In the genomic region with DNA sequence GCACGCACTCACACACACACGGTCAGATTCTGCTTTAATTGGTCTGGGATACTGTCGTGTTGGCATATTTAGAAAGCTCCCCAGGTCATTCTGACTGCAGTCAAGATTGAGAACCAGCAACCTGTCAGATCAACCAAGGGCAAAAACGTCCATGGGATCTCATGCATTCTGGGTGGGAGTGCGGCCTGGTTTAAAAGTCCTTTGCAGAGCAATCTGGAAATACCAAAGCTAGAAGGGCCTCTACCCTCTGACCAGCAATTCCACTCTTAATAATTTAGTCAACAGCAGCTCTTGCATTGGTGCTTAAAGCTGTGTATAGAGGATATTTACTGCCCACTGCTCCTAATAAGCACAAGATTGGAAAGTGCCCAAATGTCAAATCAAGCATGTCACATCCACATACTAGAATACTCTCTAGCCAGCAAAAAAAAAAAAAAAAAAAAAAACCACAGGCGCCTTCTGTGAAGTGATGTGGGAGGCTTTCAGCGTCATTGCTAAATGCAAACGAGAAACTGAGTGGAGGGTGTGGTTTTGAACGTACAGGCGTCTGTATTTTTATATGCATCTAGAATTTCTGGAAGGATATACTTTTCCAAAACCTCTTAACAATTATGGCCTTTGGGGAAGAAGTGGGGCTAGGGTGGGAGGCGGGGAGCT, we compare ENCODE assay signal across 9 cellular contexts. TPM values are rescaled to one million over a fixed set of nuclear protein-coding genes. Genes with fewer than 3 reads are reported as not detected.
A peak's percentile ranks its signal among the peaks of the same experiment; 100 is the strongest.
DNase-seq lines count a peak whose midpoint lies in the region; ATAC-seq, FAIRE-seq and TF ChIP-seq lines count a peak whose summit lies in the region.
"Had no signal": no experiment of that assay in that cellular context is flagged by ENCODE, and none has a peak within 500 bp of the region (broad histone marks: within the 10 kb centered on the region; RNA-seq: fewer than 3 reads in every experiment).

No MANE protein-coding gene starts in this region.

- no peak overlapping the region for H3K4me2 ChIP-seq in HepG2 (ENCODE audit: low read depth, low read length)

- TF ChIP-seq EP300 in HepG2 (IDR thresholded peaks at IDR 0.05; ENCODE audit: low read depth in 2 of 2, low read length in 2 of 2), result no peak
- TF ChIP-seq EP300 in HepG2 (CRISPR knock-in tag; IDR thresholded peaks at IDR 0.05; ENCODE audit: borderline replicate concordance), result no peak
- no peak for TF ChIP-seq EP300 in tibial nerve (IDR thresholded peaks at IDR 0.05)

- H3K79me2 ChIP-seq in HepG2 (ENCODE audit: insufficient read depth, low read length), result no peaks in the 10 kb centered on the region

- H3K9ac ChIP-seq in HepG2 (ENCODE audit: insufficient read depth, low read depth, low read length), result no peak overlapping the region

- H3K9me3 ChIP-seq in HepG2 (ENCODE audit: low read length), result no peaks in the 10 kb centered on the region
- H3K9me3 ChIP-seq in right lobe of liver, result no peaks in the 10 kb centered on the region
- H3K9me3 ChIP-seq in tibial nerve, result no peaks in the 10 kb centered on the region

- TF ChIP-seq RAD21 in HepG2 (CRISPR knock-in tag; IDR thresholded peaks at IDR 0.05), result no peak

- peak overlapping the region; percentile 55 for H3K4me3 Mint-ChIP-seq in T-helper 2 cell treated with Interferon-gamma antibody and Interleukin-4, amounts not matched to agents 5 μg/mL and 100 μg/mL, for 36 hours
- H3K4me3 Mint-ChIP-seq in glutamatergic neuron (ENCODE audit: unreplicated experiment), result peak overlapping the region; percentile 25

- TF ChIP-seq POLR2A in HepG2 (IDR thresholded peaks at IDR 0.05; ENCODE audit: insufficient read depth in 1 of 2, low read depth in 2 of 2, low read length in 2 of 2) (no peak), right lobe of liver (IDR thresholded peaks at IDR 0.05) (no peak), tibial nerve (IDR thresholded peaks at IDR 0.05) (no peak)

- H4K20me1 ChIP-seq in HepG2 (ENCODE audit: insufficient read depth, low read length), result no peaks in the 10 kb centered on the region

- no peak overlapping the region for H2AFZ ChIP-seq in HepG2 (ENCODE audit: low read length)

- POLR2A ChIA-PET in HepG2 (lab: Yijun Ruan, JAX), result no interaction called here

- TF ChIP-seq CTCF in HepG2 (CRISPR knock-in tag; IDR thresholded peaks at IDR 0.05), result no peak
- no peak for TF ChIP-seq CTCF in right lobe of liver (IDR thresholded peaks at IDR 0.05)
- TF ChIP-seq CTCF in glutamatergic neuron (IDR thresholded peaks at IDR 0.05; ENCODE audit: partially characterized antibody, unreplicated experiment), result no peak
- TF ChIP-seq CTCF in tibial nerve (IDR thresholded peaks at IDR 0.05), result no peak
- TF ChIP-seq CTCF in GM13976 (IDR thresholded peaks at IDR 0.05; ENCODE audit: borderline replicate concordance, control extremely low read depth, extremely low read depth, insufficient read depth, missing control alignments), result no peak

- in situ Hi-C loops in HepG2 (cut with HindIII; ENCODE audit: extremely low pct_ligation_motif_present, low pct_unique_long_range_greater_than_20kb), result no loop called here
- in situ Hi-C loops in GM13976 (cut with MboI; ENCODE audit: low sequenced_read_pairs, unreplicated experiment), result loop anchor here (25.0 kb wide), 1 partner anchor 100 kb away; no protein-coding TSS in a partner anchor

- no peaks in the 10 kb centered on the region for H3K36me3 ChIP-seq in HepG2 (replicated peaks in 1 of 2; ENCODE audit: control insufficient read depth in 1 of 2, insufficient read depth in 2 of 2, low read length in 2 of 2)
- no peaks in the 10 kb centered on the region for H3K36me3 ChIP-seq in right lobe of liver
- H3K36me3 ChIP-seq in tibial nerve, result no peaks in the 10 kb centered on the region

- no peaks in the 10 kb centered on the region for H3K36me3 Mint-ChIP-seq in T-helper 2 cell treated with Interferon-gamma antibody and Interleukin-4, amounts not matched to agents 5 μg/mL and 100 μg/mL, for 36 hours (ENCODE audit: low read depth)
- peaks cover 4% of the 10 kb centered on the region for H3K36me3 Mint-ChIP-seq in glutamatergic neuron (ENCODE audit: unreplicated experiment)

- 22% methylated on average over 11 of the region's 11 CpGs for WGBS in HepG2 (ENCODE audit: low lambda C conversion rate)
- 69% methylated on average over 11 of the region's 11 CpGs for WGBS in right lobe of liver (ENCODE audit: insufficient coverage, low coverage, low lambda C conversion rate, missing lambda C conversion rate)
- WGBS in tibial nerve, 2 donors, result 47 to 51% methylated on average over 11 of the region's 11 CpGs

- peaks cover 3 to 9% of the 10 kb centered on the region in 2 experiments; a peak in 4 of 5 replicates for H3K27me3 ChIP-seq in HepG2 (ENCODE audit: control insufficient read depth in 1 of 2, insufficient read depth in 2 of 2, low read length in 2 of 2)
- peaks cover 0 to 5% of the 10 kb centered on the region in 2 donors for H3K27me3 ChIP-seq in right lobe of liver
- H3K27me3 ChIP-seq in tibial nerve, result no peaks in the 10 kb centered on the region

- DNase-seq in HepG2 (ENCODE audit: low spot score) (no peak), right lobe of liver (no peak), glutamatergic neuron (peak; percentile 7), tibial nerve (ENCODE audit: low spot score in 2 of 2) (no peak), GM13976 (ENCODE audit: low spot score) (no peak), Right ventricle myocardium superior (no peak), NCI-H526 treated with DMSO at 0.1 percent for 48 hours (lab: John Stamatoyannopoulos, UW) (no peak)
- DNase-seq in T-helper 2 cell treated with Interferon-gamma antibody and Interleukin-4, amounts not matched to agents 5 μg/mL and 100 μg/mL, for 36 hours (ENCODE audit: low spot score), result no peak

- H3K27me3 Mint-ChIP-seq in T-helper 2 cell treated with Interferon-gamma antibody and Interleukin-4, amounts not matched to agents 5 μg/mL and 100 μg/mL, for 36 hours (ENCODE audit: low read depth), result no peaks in the 10 kb centered on the region
- no peaks in the 10 kb centered on the region for H3K27me3 Mint-ChIP-seq in glutamatergic neuron (ENCODE audit: unreplicated experiment)

- no peak overlapping the region for H3K4me3 ChIP-seq in HepG2 (replicated peaks in 1 of 3; ENCODE audit: insufficient read depth in 1 of 3, low read depth in 2 of 3, low read length in 3 of 3)
- H3K4me3 ChIP-seq in right lobe of liver, result no peak overlapping the region
- H3K4me3 ChIP-seq in tibial nerve, result peak overlapping the region in 1 of 4 donors; percentile 42

- H3K4me1 Mint-ChIP-seq in T-helper 2 cell treated with Interferon-gamma antibody and Interleukin-4, amounts not matched to agents 5 μg/mL and 100 μg/mL, for 36 hours (ENCODE audit: low read depth), result peaks cover 13% of the 10 kb centered on the region
- H3K4me1 Mint-ChIP-seq in glutamatergic neuron (ENCODE audit: low read depth, unreplicated experiment), result peaks cover 2% of the 10 kb centered on the region

- no TSS peak for BruUV-seq in HepG2 (replicated peaks; lab: Mats Ljungman, UMichigan)

- FAIRE-seq in HepG2 (lab: Jason Lieb, UNC), result no peak

- no peaks in the 10 kb centered on the region for H3K9me3 Mint-ChIP-seq in T-helper 2 cell treated with Interferon-gamma antibody and Interleukin-4, amounts not matched to agents 5 μg/mL and 100 μg/mL, for 36 hours
- H3K9me3 Mint-ChIP-seq in glutamatergic neuron (ENCODE audit: unreplicated experiment), result no peaks in the 10 kb centered on the region
- H3K9me3 Mint-ChIP-seq: dendritic cell treated with granulocyte-macrophage colony-stimulating factor and Interleukin-4, amounts not matched to agents 40 ng/mL and 50 ng/mL, for 4 days had no signal

- CTCF ChIA-PET in HepG2 (lab: Yijun Ruan, JAX; ENCODE audit: low intra/inter-chr PET ratio, low total read pairs), result interaction anchor here (2.1 to 2.5 kb wide), 3 partner anchors 96 to 160 kb away, joined by 9 to 33 read pairs (median 12); no protein-coding TSS in a partner anchor

- no peak overlapping the region for H3K27ac ChIP-seq in HepG2 (ENCODE audit: extremely low read length, insufficient read depth, low read length)
- H3K27ac ChIP-seq in right lobe of liver, result no peak overlapping the region
- peak overlapping the region; percentile 37 to 93 (median 70) for H3K27ac ChIP-seq in tibial nerve

- intact Hi-C loops in HepG2 (cut with micrococcal nuclease; ENCODE audit: unreplicated experiment) (loop anchor here (5.0 kb wide), 2 partner anchors 45 to 315 kb away; partner anchors contain the start of gene HSPA12A), right lobe of liver (cut with DNase I) (loop anchor here (5.0 kb wide), 1 partner anchor 105 kb away; no protein-coding TSS in a partner anchor), Right ventricle myocardium superior (cut with DNase I) (loop anchor here (5.0 kb wide), 1 partner anchor 105 kb away; no protein-coding TSS in a partner anchor)

- H3K27ac Mint-ChIP-seq in T-helper 2 cell treated with Interferon-gamma antibody and Interleukin-4, amounts not matched to agents 5 μg/mL and 100 μg/mL, for 36 hours, result peak overlapping the region; percentile 70
- no peak overlapping the region for H3K27ac Mint-ChIP-seq in glutamatergic neuron (ENCODE audit: unreplicated experiment)
- H3K27ac Mint-ChIP-seq: dendritic cell treated with granulocyte-macrophage colony-stimulating factor and Interleukin-4, amounts not matched to agents 40 ng/mL and 50 ng/mL, for 4 days had no signal

- H3K4me1 ChIP-seq in HepG2 (ENCODE audit: insufficient read depth, low read length) (peaks cover 22% of the 10 kb centered on the region), right lobe of liver (peaks cover 0 to 7% (median 2%) of the 10 kb centered on the region in 4 donors), tibial nerve (peaks cover 0 to 37% (median 7%) of the 10 kb centered on the region in 4 donors)

- ATAC-seq in HepG2 (no peak), right lobe of liver (no peak), Right ventricle myocardium superior (ENCODE audit: poor library complexity) (no peak)

RNA-seq across cellular contexts. Expression of gene HSPA12A, which starts 44.8 kb away (rescaled TPM):
- total RNA-seq in HepG2 (2016; rRNA removed; fragmentation: Illumina TruSeq; extraction: Trizol) (12.9 and 13.6 TPM in 2 replicates), right lobe of liver (1 to 10 TPM; 2.3 to 4.2 (median 2.9) TPM), glutamatergic neuron (ENCODE audit: unreplicated experiment) (75.0 TPM), tibial nerve (100 to 1,000 TPM; 125 to 187 (median 147) TPM), Right ventricle myocardium superior (15.9 TPM)
- total RNA-seq in HepG2 (2016; cell fraction: cytosol; rRNA removed; fragmentation: Illumina TruSeq; extraction: Trizol; ENCODE audit: low read depth), result 1.2 and 1.6 TPM in 2 replicates
- 11.4 and 13.0 TPM in 2 replicates for total RNA-seq in HepG2 (2016; cell fraction: insoluble cytoplasmic fraction; rRNA removed; fragmentation: Illumina TruSeq; extraction: Trizol)
- 6.0 and 6.8 TPM in 2 replicates for total RNA-seq in HepG2 (2016; cell fraction: membrane; rRNA removed; fragmentation: Illumina TruSeq; extraction: Trizol)
- total RNA-seq in HepG2 (2016; cell fraction: nucleus; rRNA removed; fragmentation: Illumina TruSeq; extraction: Trizol), result 20.1 and 20.8 TPM in 2 replicates
- polyA plus RNA-seq in HepG2 (2011; rRNA removed), result 6.2 and 6.4 TPM in 2 replicates
- polyA plus RNA-seq in HepG2 (2011; cell fraction: cytosol; rRNA removed), result 3.1 and 3.5 TPM in 2 replicates
- 17.5 and 19.4 TPM in 2 replicates for polyA plus RNA-seq in HepG2 (2011; cell fraction: nucleus; rRNA removed)
- 4.4 and 5.0 TPM in 2 replicates for polyA plus RNA-seq in HepG2 (2012)
- 0.99 and 1.1 TPM in 2 replicates for polyA plus RNA-seq in HepG2 (2016; cell fraction: cytosol; fragmentation: Illumina TruSeq; extraction: Trizol; ENCODE audit: low read depth)
- polyA plus RNA-seq in HepG2 (2016; cell fraction: insoluble cytoplasmic fraction; fragmentation: Illumina TruSeq; extraction: Trizol; ENCODE audit: low read depth), result 9.9 and 11.3 TPM in 2 replicates
- polyA plus RNA-seq in HepG2 (2016; cell fraction: membrane; fragmentation: Illumina TruSeq; extraction: Trizol; ENCODE audit: low read depth), result 2.7 and 2.9 TPM in 2 replicates
- 37.7 and 40.5 TPM in 2 replicates for polyA plus RNA-seq in HepG2 (2016; cell fraction: nucleus; fragmentation: Illumina TruSeq; extraction: Trizol; ENCODE audit: insufficient read depth, low read depth)
- 0.91 and 21.7 TPM in 2 replicates for polyA minus RNA-seq in HepG2 (2011; rRNA and poly(A)+ RNA removed; ENCODE audit: low replicate concordance)
- polyA minus RNA-seq in HepG2 (2011; cell fraction: cytosol; rRNA and poly(A)+ RNA removed), result 4.5 and 5.4 TPM in 2 replicates
- polyA minus RNA-seq in HepG2 (2011; cell fraction: nucleus; rRNA and poly(A)+ RNA removed), result 15.3 and 19.7 TPM in 2 replicates

Comparison
In these comparisons a context has a peak if more than half of its experiments do, and no peak if none do; other contexts are left out.
1. H3K27ac ChIP-seq: peak in tibial nerve (4 of 4); none in HepG2 (single experiment) and right lobe of liver (0 of 3).